Comparison of ENCODE assay signal across 32 cellular contexts in the genomic region with DNA sequence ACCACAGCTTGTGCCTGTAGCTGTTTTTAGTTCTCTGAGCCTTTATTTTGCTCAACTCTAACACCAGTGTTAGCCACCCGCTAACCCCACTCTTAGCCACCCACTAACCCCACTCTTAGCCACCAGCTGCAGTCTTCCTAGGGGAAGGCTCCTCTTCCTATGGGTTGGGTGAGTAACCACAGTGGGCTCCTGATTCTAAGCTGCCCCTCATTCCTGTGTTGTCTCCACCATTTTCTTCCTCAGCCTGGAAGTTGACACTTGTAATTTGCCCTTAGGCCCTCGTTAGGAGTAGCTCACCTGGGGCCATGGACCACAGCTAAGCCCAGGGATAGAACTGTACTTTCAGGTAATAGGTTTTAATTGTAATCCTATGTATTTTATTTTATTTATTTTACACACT.
"Had no signal": no experiment of that assay in that cellular context is flagged by ENCODE, and none has a peak within 500 bp of the region (broad histone marks: within the 10 kb centered on the region; RNA-seq: fewer than 3 reads in every experiment).

No MANE protein-coding gene starts in this region.

- H3K9me3 ChIP-seq: right lobe of liver, SK-N-SH had no signal

- H3K4me1 ChIP-seq: adrenal gland, ascending aorta, colonic mucosa, right lobe of liver, suprapubic skin, tibial artery had no signal

- H3K4me3 ChIP-seq: adrenal gland, ascending aorta, cardiac muscle cell, colonic mucosa, right lobe of liver, skin epidermis, suprapubic skin, tibial artery had no signal

- DNase-seq: activated CD4-positive, alpha-beta memory T cell treated with anti-CD3 and anti-CD28 coated beads for 36 hours; activated CD4-positive, alpha-beta T cell treated with anti-CD3 and anti-CD28 coated beads for 48 hours; activated CD8-positive, alpha-beta memory T cell treated with anti-CD3 and anti-CD28 coated beads, Interleukin-2, amount 50 U/mL, for 4 hours; activated effector memory CD4-positive, alpha-beta T cell treated with anti-CD3 and anti-CD28 coated beads, Interleukin-2, amount 50 U/mL, for 16 hours; activated naive CD4-positive, alpha-beta T cell treated with anti-CD3 and anti-CD28 coated beads for 36 hours; activated naive CD8-positive, alpha-beta T cell treated with anti-CD3 and anti-CD28 coated beads for 36 hours; activated T-cell treated with anti-CD3 and anti-CD28 coated beads, Interleukin-2, amount 50 U/mL, for 1 hour; adrenal gland; cerebellar nuclear complex; colonic mucosa; effector CD8-positive, alpha-beta T cell; head of caudate nucleus; hippocampal formation; mammary epithelial cell; midbrain; naive thymus-derived CD8-positive, alpha-beta T cell; posterior cingulate gyrus; right lobe of liver; SK-N-SH; stimulated activated CD4-positive, alpha-beta T cell treated with anti-CD3 and anti-CD28 coated beads, Interleukin-12 subunit alpha, Interleukin-12 subunit beta, amount 100 ng/mL, for 4 hours; stimulated activated CD4-positive, alpha-beta T cell treated with anti-CD3 and anti-CD28 coated beads, Interleukin-4, amount 100 ng/mL, for 24 hours; stimulated activated naive B cell treated with anti-CD40 and anti-IgM and Interleukin-4, amounts not matched to agents 10 μg/mL and 1 μg/mL and 100 μg/mL, for 72 hours; SW 1271; T1000; tibial artery; WERI-Rb-1 had no signal

- H3K9ac ChIP-seq: SK-N-SH had no signal

- H3K27ac ChIP-seq: adrenal gland, ascending aorta, cardiac muscle cell, colonic mucosa, right lobe of liver, skin epidermis, suprapubic skin, tibial artery, WERI-Rb-1 had no signal

- FAIRE-seq: keratinocyte had no signal

- H3K4me2 ChIP-seq: SK-N-SH had no signal

- ATAC-seq: activated CD4-positive, CD25-positive, alpha-beta regulatory T cell treated with anti-CD3 and anti-CD28 coated beads, Interleukin-2, amount 50 U/mL, for 24 hours; naive thymus-derived CD8-positive, alpha-beta T cell had no signal

- H3K36me3 ChIP-seq: adrenal gland, ascending aorta, cardiac muscle cell, colonic mucosa, right lobe of liver, suprapubic skin, tibial artery, WERI-Rb-1 had no signal

- H3K27me3 ChIP-seq: ascending aorta, cardiac muscle cell, colonic mucosa, right lobe of liver, suprapubic skin, tibial artery had no signal
